8 cellular contexts compared by ENCODE assay signal in genomic region chr20:52494244-52494643, GRCh38.
DNase-seq lines count a peak whose midpoint lies in the region; ATAC-seq and TF ChIP-seq lines count a peak whose summit lies in the region.

No MANE protein-coding gene starts in this region.

- H2BK5ac ChIP-seq in mesenchymal stem cell (ENCODE audit: low read depth, low read length, poor library complexity, severe bottlenecking): no peak overlapping the region

- no peak for TF ChIP-seq CTCF in type B pancreatic cell (conservative IDR thresholded peaks at IDR 0.05)

- H4K91ac ChIP-seq in mesenchymal stem cell (ENCODE audit: low read length): no peak overlapping the region

- peak overlapping the region; percentile 96 for H3K27ac Mint-ChIP-seq in type B pancreatic cell

- DNase-seq in activated gamma-delta T cell treated with Interleukin-2 at 50 U/mL for 16 hours (peak; percentile 7), activated gamma-delta T cell (lab: John Stamatoyannopoulos, UW) (no peak), mesenchymal stem cell (peak; percentile 97), type B pancreatic cell (ENCODE audit: extremely low spot score, unreplicated experiment) (no peak)
- peak; percentile 16 for DNase-seq in activated T-helper 9 cell treated with anti-CD3 and anti-CD28 coated beads, Interleukin-2, amount 50 U/mL, for 16 hours (ENCODE audit: low read depth)

- H4K8ac ChIP-seq in mesenchymal stem cell (ENCODE audit: low read length): no peak overlapping the region

- H2BK12ac ChIP-seq in mesenchymal stem cell (ENCODE audit: low read length in 2 of 2): no peak overlapping the region

- H3K14ac ChIP-seq in mesenchymal stem cell (ENCODE audit: low read length in 2 of 2): no peak overlapping the region

- WGBS in mesenchymal stem cell: 4% methylated on average over 11 of the region's 13 CpGs

- peak overlapping the region; percentile 83 for H3K9ac ChIP-seq in mesenchymal stem cell (ENCODE audit: low read length)

- no peak overlapping the region for H2BK120ac ChIP-seq in mesenchymal stem cell (ENCODE audit: low read depth, low read length)

- no peak overlapping the region for H3K23ac ChIP-seq in mesenchymal stem cell (ENCODE audit: low read length in 2 of 2)

- H3K9me3 ChIP-seq in mesenchymal stem cell (ENCODE audit: control insufficient read depth, low read length): no peaks in the 10 kb centered on the region

- H2BK15ac ChIP-seq in mesenchymal stem cell (ENCODE audit: low read depth, poor library complexity, severe bottlenecking): no peak overlapping the region

- peak overlapping the region; percentile 11 to 71 for H3K18ac ChIP-seq in mesenchymal stem cell (ENCODE audit: low read depth in 1 of 2, low read length in 2 of 2)

- H3K4ac ChIP-seq in mesenchymal stem cell (ENCODE audit: low read depth in 1 of 2, low read length in 2 of 2): no peak overlapping the region

- no peak overlapping the region for H2AFZ ChIP-seq in mesenchymal stem cell (ENCODE audit: low read depth, low read length)

- no peak for ATAC-seq in HG02571 (IDR thresholded peaks at IDR 0.05; ENCODE audit: unreplicated experiment)
- ATAC-seq in GM18870 (IDR thresholded peaks at IDR 0.05; ENCODE audit: unreplicated experiment): no peak
- ATAC-seq in GM18868 (IDR thresholded peaks at IDR 0.05; ENCODE audit: unreplicated experiment): no peak

- H3K27ac ChIP-seq in mesenchymal stem cell (ENCODE audit: low read length, poor library complexity, severe bottlenecking): no peak overlapping the region

- no peaks in the 10 kb centered on the region for H3K4me1 ChIP-seq in mesenchymal stem cell (ENCODE audit: control insufficient read depth, insufficient read depth, low read depth, low read length)

- no peaks in the 10 kb centered on the region for H3K36me3 Mint-ChIP-seq in type B pancreatic cell

- no peaks in the 10 kb centered on the region for H3K36me3 ChIP-seq in mesenchymal stem cell (ENCODE audit: control insufficient read depth in 1 of 2, insufficient read depth in 2 of 2, low read depth in 1 of 2, low read length in 2 of 2)

- H3K4me2 ChIP-seq in mesenchymal stem cell (ENCODE audit: low read length, poor library complexity, severe bottlenecking): no peak overlapping the region

- no peaks in the 10 kb centered on the region for H3K27me3 ChIP-seq in mesenchymal stem cell (ENCODE audit: control insufficient read depth in 1 of 2, insufficient read depth in 1 of 2, low read length in 2 of 2)

- peaks cover 6% of the 10 kb centered on the region for H3K9me3 Mint-ChIP-seq in type B pancreatic cell

- no peak overlapping the region for H2AK5ac ChIP-seq in mesenchymal stem cell (ENCODE audit: low read length, severe bottlenecking)

- no peak overlapping the region for H3K4me3 ChIP-seq in mesenchymal stem cell (ENCODE audit: insufficient read depth in 1 of 2, low read depth in 1 of 2, low read length in 2 of 2)

- peaks cover 4% of the 10 kb centered on the region for H3K27me3 Mint-ChIP-seq in type B pancreatic cell

- H3K4me3 Mint-ChIP-seq in type B pancreatic cell: peak overlapping the region; percentile 12

- H3K4me1 Mint-ChIP-seq in type B pancreatic cell (ENCODE audit: unreplicated experiment): peaks cover 26% of the 10 kb centered on the region

- H3K79me1 ChIP-seq in mesenchymal stem cell (replicated peaks; ENCODE audit: low read length, poor library complexity, severe bottlenecking): no peaks in the 10 kb centered on the region

Comparison
In these comparisons a context has a peak if more than half of its experiments do, and no peak if none do; other contexts are left out.
1. DNase-seq: peak in activated gamma-delta T cell treated with Interleukin-2 at 50 U/mL for 16 hours (single experiment), activated T-helper 9 cell treated with anti-CD3 and anti-CD28 coated beads, Interleukin-2, amount 50 U/mL, for 16 hours (single experiment) and mesenchymal stem cell (single experiment); none in activated gamma-delta T cell (single experiment) and type B pancreatic cell (single experiment).